8 cellular contexts compared by ENCODE assay signal in genomic region chr19:41426952-41427646, GRCh38. TPM values are rescaled to one million over a fixed set of nuclear protein-coding genes. Genes with fewer than 3 reads are reported as not detected.
A peak's percentile ranks its signal among the peaks of the same experiment; 100 is the strongest.
DNase-seq lines count a peak whose midpoint lies in the region; ATAC-seq and TF ChIP-seq lines count a peak whose summit lies in the region.

TSS of gene B3GNT8 (minus strand) at chr19:41427374. CDS start at chr19:41426778, 596 bp downstream.

- in situ Hi-C loops in GM13976 (cut with MboI; ENCODE audit: low sequenced_read_pairs, unreplicated experiment) = no loop called here

- H3K79me2 ChIP-seq in fibroblast of lung (ENCODE audit: control insufficient read depth, insufficient read depth, low read length) = no peaks in the 10 kb centered on the region

- peak within 1 kb of the TSS; percentile 94 for H3K4me3 Mint-ChIP-seq in natural killer cell

- H3K9ac ChIP-seq in fibroblast of lung (ENCODE audit: insufficient read depth, low read length) = peak within 1 kb of the TSS; percentile 21

- H2AFZ ChIP-seq in fibroblast of lung (ENCODE audit: low read length) = peak within 1 kb of the TSS; percentile 34

- ATAC-seq in natural killer cell = peak; percentile 62 to 69 (median 68)

- H3K4me3 ChIP-seq in fibroblast of lung (replicated peaks in 1 of 4; ENCODE audit: control extremely low read depth in 1 of 4, insufficient read depth in 1 of 4, low read depth in 3 of 4, low read length in 4 of 4) (peak within 1 kb of the TSS; percentile 29 to 67 (median 46)), thymus (ENCODE audit: low read length) (peak within 1 kb of the TSS; percentile 26)

- H3K27me3 ChIP-seq in fibroblast of lung (ENCODE audit: control insufficient read depth, insufficient read depth, low read length) (no peaks in the 10 kb centered on the region), thymus (ENCODE audit: control insufficient read depth, insufficient read depth) (no peaks in the 10 kb centered on the region)

- H4K20me1 ChIP-seq in fibroblast of lung (ENCODE audit: control insufficient read depth, extremely low read depth, insufficient read depth, low read length) = no peaks in the 10 kb centered on the region

- peaks cover 10 to 28% of the 10 kb centered on the region in 2 donors for H3K4me1 Mint-ChIP-seq in natural killer cell

- intact Hi-C loops in natural killer cell (cut with micrococcal nuclease) = no loop called here

- no peaks in the 10 kb centered on the region for H3K27me3 Mint-ChIP-seq in natural killer cell (ENCODE audit: low read depth in 2 of 2)

- peak; percentile 86 for DNase-seq in GM13976 (ENCODE audit: low spot score)
- peak; percentile 38 for DNase-seq in NCI-H226
- peak; percentile 15 for DNase-seq in activated T-helper 1 cell treated with Interleukin-2 at 50 U/mL for 16 hours (ENCODE audit: low read depth)
- DNase-seq in fibroblast of lung (ENCODE audit: low read depth in 2 of 2) = peak; percentile 59 to 68
- DNase-seq in natural killer cell = no peak
- no peak for DNase-seq in NAMALWA (ENCODE audit: low spot score)
- DNase-seq in GDM1 (lab: John Stamatoyannopoulos, UW) = no peak

- H3K4me1 ChIP-seq in fibroblast of lung (ENCODE audit: control insufficient read depth, extremely low read depth, insufficient read depth, low read length) (peaks cover 9% of the 10 kb centered on the region), thymus (ENCODE audit: control insufficient read depth, insufficient read depth, low read length) (peaks cover 13% of the 10 kb centered on the region)

- H3K9me3 ChIP-seq in fibroblast of lung (ENCODE audit: control insufficient read depth, insufficient read depth, low read depth, low read length) (no peaks in the 10 kb centered on the region), thymus (ENCODE audit: control insufficient read depth) (no peaks in the 10 kb centered on the region)

- no peaks in the 10 kb centered on the region for H3K9me3 Mint-ChIP-seq in natural killer cell

- H3K4me2 ChIP-seq in fibroblast of lung (ENCODE audit: extremely low read depth, insufficient read depth, low read length) = peak within 1 kb of the TSS; percentile 69

- H3K36me3 Mint-ChIP-seq in natural killer cell = no peaks in the 10 kb centered on the region

- peak within 1 kb of the TSS; percentile 82 to 92 for H3K27ac Mint-ChIP-seq in natural killer cell

- no peak for TF ChIP-seq CTCF in GM13976 (IDR thresholded peaks at IDR 0.05; ENCODE audit: borderline replicate concordance, control extremely low read depth, extremely low read depth, insufficient read depth, missing control alignments)
- TF ChIP-seq CTCF in fibroblast of lung (conservative IDR thresholded peaks at IDR 0.05 in 1 of 2, IDR thresholded peaks at IDR 0.05 in 1 of 2; ENCODE audit: low read depth in 1 of 2, low read length in 2 of 2) = no peak
- no peak for TF ChIP-seq CTCF in natural killer cell (IDR thresholded peaks at IDR 0.05)

- H3K27ac ChIP-seq in fibroblast of lung (ENCODE audit: insufficient read depth, low read length) (peak within 1 kb of the TSS; percentile 44), thymus (ENCODE audit: low read depth) (peak within 1 kb of the TSS; percentile 78)

- 26% methylated on average over 19 of the region's 19 CpGs for WGBS in thymus

- peaks cover 14% of the 10 kb centered on the region for H3K36me3 ChIP-seq in fibroblast of lung (ENCODE audit: control insufficient read depth, insufficient read depth, low read length)
- peaks cover 52% of the 10 kb centered on the region for H3K36me3 ChIP-seq in thymus (ENCODE audit: control insufficient read depth, insufficient read depth)

RNA-seq across cellular contexts. Expression of gene B3GNT8, which starts in this region (rescaled TPM):
- total RNA-seq in fibroblast of lung (1.3 and 3.5 TPM in 2 replicates), natural killer cell (1 to 10 TPM; 1.5 to 2.5 (median 2.1) TPM)
- polyA plus RNA-seq in fibroblast of lung (0.30 and 0.54 TPM in 2 replicates), thymus (4.1 TPM)
- polyA plus RNA-seq in fibroblast of lung (2012) = 1.5 and 3.2 TPM in 2 replicates
- 0.26 and 0.79 TPM in 2 replicates for polyA minus RNA-seq in fibroblast of lung (ENCODE audit: low replicate concordance)

Comparison
In these comparisons a context has a peak if more than half of its experiments do, and no peak if none do; other contexts are left out.
1. DNase-seq: peak in GM13976 (single experiment), NCI-H226 (single experiment), activated T-helper 1 cell treated with Interleukin-2 at 50 U/mL for 16 hours (single experiment) and fibroblast of lung (2 of 2); none in natural killer cell (single experiment), NAMALWA (single experiment) and GDM1 (single experiment).